Comparison of ENCODE assay signal across 28 cellular contexts in the genomic region with DNA sequence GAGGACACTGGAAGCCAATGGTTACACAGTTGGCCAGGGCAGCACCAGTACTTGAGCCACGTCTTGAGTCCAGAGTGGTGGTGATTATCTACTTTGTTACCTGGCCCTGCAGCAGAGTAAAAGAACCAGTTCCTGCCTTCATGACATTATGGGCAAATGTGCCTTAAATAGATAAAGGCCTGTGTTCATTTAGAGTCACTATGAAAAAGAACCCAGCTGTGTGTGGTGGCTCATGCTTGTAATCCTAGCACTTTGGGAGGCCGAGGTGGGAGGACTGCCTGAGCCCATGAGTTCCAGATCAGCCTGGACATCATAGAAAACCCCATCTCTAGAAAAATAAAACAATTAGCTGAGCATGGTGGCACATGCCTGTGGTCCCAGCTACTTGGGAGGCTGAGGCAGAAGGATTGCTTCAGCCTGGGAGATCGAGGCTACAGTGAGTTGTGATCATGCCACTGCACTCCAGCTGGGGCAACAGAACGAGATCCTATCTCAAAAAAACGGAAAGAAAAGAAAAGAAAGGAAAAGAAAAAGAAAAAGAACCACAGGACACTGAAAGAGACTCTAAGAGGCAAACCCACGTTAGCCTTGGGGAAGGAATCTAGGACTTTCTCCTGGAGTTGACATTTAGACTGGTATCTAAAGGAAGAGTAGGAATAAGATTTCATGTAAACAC. TPM values are rescaled to one million over a fixed set of nuclear protein-coding genes. Genes with fewer than 3 reads are reported as not detected.
"Had no signal": no experiment of that assay in that cellular context is flagged by ENCODE, and none has a peak within 500 bp of the region (broad histone marks: within the 10 kb centered on the region; RNA-seq: fewer than 3 reads in every experiment).

No MANE protein-coding gene starts in this region.

- DNase-seq: activated CD4-positive, alpha-beta T cell treated with anti-CD3 and anti-CD28 coated beads for 36 hours; activated CD4-positive, CD25-positive, alpha-beta regulatory T cell; activated CD8-positive, alpha-beta memory T cell treated with anti-CD3 and anti-CD28 coated beads, Interleukin-2, amount 50 U/mL, for 4 hours; activated CD8-positive, alpha-beta T cell treated with anti-CD3 and anti-CD28 coated beads for 36 hours; activated effector memory CD4-positive, alpha-beta T cell treated with Interleukin-2 at 50 U/mL for 16 hours; activated naive CD4-positive, alpha-beta T cell; brain microvascular endothelial cell; KG1; NCI-H1092; NCI-H1417 treated with DMSO at 0.1 percent for 48 hours; NCI-H1694; NCI-H2029; NCI-H2107; NCI-H2171 treated with DMSO at 0.1 percent for 48 hours; NCI-H226; NCI-H526 treated with DMSO at 0.1 percent for 48 hours; NCI-H82; PC-3; SHP77 treated with DMSO at 0.1 percent for 48 hours; T-helper 9 cell had no signal

- H3K27ac Mint-ChIP-seq: activated CD4-positive, alpha-beta T cell treated with anti-CD3 and anti-CD28 coated beads for 36 hours; activated CD8-positive, alpha-beta T cell treated with anti-CD3 and anti-CD28 coated beads for 36 hours; activated naive CD8-positive, alpha-beta T cell; activated T-helper 1 cell treated with anti-CD3 and anti-CD28 coated beads, Interleukin-12 subunit alpha, Interleukin-12 subunit beta, Interleukin-2, Interleukin-4 antibody, amounts not matched to agents 30 ng/mL and 10 ng/mL and 1 ng/mL, durations not matched to agents 14 hours and 24 hours and 36 hours had no signal

- ATAC-seq: activated CD4-positive, alpha-beta T cell treated with anti-CD3 and anti-CD28 coated beads for 36 hours; activated CD8-positive, alpha-beta T cell treated with anti-CD3 and anti-CD28 coated beads for 36 hours; PC-3 had no signal

- H3K27me3 Mint-ChIP-seq: activated CD4-positive, alpha-beta T cell treated with anti-CD3 and anti-CD28 coated beads for 36 hours; activated CD8-positive, alpha-beta T cell treated with anti-CD3 and anti-CD28 coated beads for 36 hours; activated naive CD8-positive, alpha-beta T cell had no signal

- H3K9me3 Mint-ChIP-seq: activated CD8-positive, alpha-beta T cell treated with anti-CD3 and anti-CD28 coated beads for 36 hours; activated T-helper 1 cell treated with anti-CD3 and anti-CD28 coated beads, Interleukin-12 subunit alpha, Interleukin-12 subunit beta, Interleukin-2, Interleukin-4 antibody, amounts not matched to agents 30 ng/mL and 10 ng/mL and 1 ng/mL, durations not matched to agents 14 hours and 24 hours and 36 hours; T-helper 1 cell treated with Interleukin-12 subunit alpha and Interleukin-12 subunit beta and Interleukin-4 antibody, amounts not matched to agents 30 μg/mL and 1 μg/mL, for 36 hours had no signal

- H3K4me3 Mint-ChIP-seq: activated CD4-positive, alpha-beta T cell treated with anti-CD3 and anti-CD28 coated beads for 36 hours; activated CD8-positive, alpha-beta T cell treated with anti-CD3 and anti-CD28 coated beads for 36 hours; activated naive CD8-positive, alpha-beta T cell; activated T-helper 1 cell treated with anti-CD3 and anti-CD28 coated beads, Interleukin-12 subunit alpha, Interleukin-12 subunit beta, Interleukin-2, Interleukin-4 antibody, amounts not matched to agents 30 ng/mL and 10 ng/mL and 1 ng/mL, durations not matched to agents 14 hours and 24 hours and 36 hours; T-helper 1 cell treated with Interleukin-12 subunit alpha and Interleukin-12 subunit beta and Interleukin-4 antibody, amounts not matched to agents 30 μg/mL and 1 μg/mL, for 36 hours had no signal

RNA-seq across cellular contexts. Expression of a gene that starts 25.2 kb away (rescaled TPM):
- total RNA-seq: LHCN-M2, NCI-H460, SK-MEL-5 had no signal

RNA-seq across cellular contexts. Expression of a gene that starts 25.2 kb away (rescaled TPM):
- total RNA-seq: activated CD4-positive, alpha-beta T cell treated with anti-CD3 and anti-CD28 coated beads for 36 hours; activated CD8-positive, alpha-beta T cell treated with anti-CD3 and anti-CD28 coated beads for 36 hours; activated T-helper 1 cell treated with anti-CD3 and anti-CD28 coated beads, Interleukin-12 subunit alpha, Interleukin-12 subunit beta, Interleukin-2, Interleukin-4 antibody, amounts not matched to agents 30 ng/mL and 10 ng/mL and 1 ng/mL, durations not matched to agents 14 hours and 24 hours and 36 hours; cardiac muscle cell; LHCN-M2; M059J; NCI-H460; PC-3; SK-MEL-5 had no signal
- polyA plus RNA-seq: cardiac muscle cell had no signal
